Comparison of ENCODE assay signal across 2 cellular contexts in the genomic region with DNA sequence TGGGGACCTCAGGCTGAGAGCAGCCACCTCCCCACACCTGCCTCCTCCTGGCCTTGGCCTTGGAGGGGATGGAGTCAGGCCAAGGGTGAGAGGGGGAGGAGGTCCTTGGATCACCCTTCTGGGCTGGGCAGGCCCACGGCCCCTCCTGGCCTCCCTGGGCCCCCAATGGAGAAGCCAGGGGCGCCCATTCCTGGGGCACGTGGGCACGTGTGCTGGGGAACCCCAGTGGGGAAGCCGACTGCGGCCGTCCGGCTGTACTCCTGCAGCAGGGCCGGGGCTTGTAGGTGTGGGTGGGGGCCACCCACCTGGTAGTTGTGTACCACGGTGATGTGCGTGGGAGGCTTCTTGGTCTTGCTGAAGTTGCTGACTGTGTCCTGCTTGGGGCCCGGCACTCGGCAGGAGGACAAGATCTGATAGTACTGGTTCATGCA.
TF ChIP-seq lines count a peak whose summit lies in the region.

No MANE protein-coding gene starts in this region.

TF ChIP-seq in HEK293, 187 proteins besides CTCF, POLR2A, EP300 and RAD21:
- TF ChIP-seq ZFHX2 (tag by site-specific recombination; conservative IDR thresholded peaks at IDR 0.05) (peak; percentile 95), ZNF239 (tag by site-specific recombination; IDR thresholded peaks at IDR 0.05) (no peak), MZF1 (tag by site-specific recombination; IDR thresholded peaks at IDR 0.05; ENCODE audit: borderline replicate concordance) (no peak), ZNF837 (tag by site-specific recombination; IDR thresholded peaks at IDR 0.05) (no peak), ZBTB1 (tag by site-specific recombination; IDR thresholded peaks at IDR 0.05) (no peak), EGR2 (tag by site-specific recombination; IDR thresholded peaks at IDR 0.05; ENCODE audit: low read depth) (peak; percentile 93), ZNF133 (tag by site-specific recombination; IDR thresholded peaks at IDR 0.05) (no peak), ZNF596 (tag by site-specific recombination; IDR thresholded peaks at IDR 0.05) (no peak), ZXDB (tag by site-specific recombination; IDR thresholded peaks at IDR 0.05) (no peak), GLIS1 (tag by site-specific recombination; IDR thresholded peaks at IDR 0.05) (0 out of 2 replicates have a peak, but pooled peaks have one; percentile 18)
- TF ChIP-seq, protein P1, sequence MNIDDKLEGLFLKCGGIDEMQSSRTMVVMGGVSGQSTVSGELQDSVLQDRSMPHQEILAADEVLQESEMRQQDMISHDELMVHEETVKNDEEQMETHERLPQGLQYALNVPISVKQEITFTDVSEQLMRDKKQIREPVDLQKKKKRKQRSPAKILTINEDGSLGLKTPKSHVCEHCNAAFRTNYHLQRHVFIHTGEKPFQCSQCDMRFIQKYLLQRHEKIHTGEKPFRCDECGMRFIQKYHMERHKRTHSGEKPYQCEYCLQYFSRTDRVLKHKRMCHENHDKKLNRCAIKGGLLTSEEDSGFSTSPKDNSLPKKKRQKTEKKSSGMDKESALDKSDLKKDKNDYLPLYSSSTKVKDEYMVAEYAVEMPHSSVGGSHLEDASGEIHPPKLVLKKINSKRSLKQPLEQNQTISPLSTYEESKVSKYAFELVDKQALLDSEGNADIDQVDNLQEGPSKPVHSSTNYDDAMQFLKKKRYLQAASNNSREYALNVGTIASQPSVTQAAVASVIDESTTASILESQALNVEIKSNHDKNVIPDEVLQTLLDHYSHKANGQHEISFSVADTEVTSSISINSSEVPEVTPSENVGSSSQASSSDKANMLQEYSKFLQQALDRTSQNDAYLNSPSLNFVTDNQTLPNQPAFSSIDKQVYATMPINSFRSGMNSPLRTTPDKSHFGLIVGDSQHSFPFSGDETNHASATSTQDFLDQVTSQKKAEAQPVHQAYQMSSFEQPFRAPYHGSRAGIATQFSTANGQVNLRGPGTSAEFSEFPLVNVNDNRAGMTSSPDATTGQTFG (tag by site-specific recombination; IDR thresholded peaks at IDR 0.05; ENCODE audit: borderline replicate concordance), result no peak
- TF ChIP-seq, protein P2, sequence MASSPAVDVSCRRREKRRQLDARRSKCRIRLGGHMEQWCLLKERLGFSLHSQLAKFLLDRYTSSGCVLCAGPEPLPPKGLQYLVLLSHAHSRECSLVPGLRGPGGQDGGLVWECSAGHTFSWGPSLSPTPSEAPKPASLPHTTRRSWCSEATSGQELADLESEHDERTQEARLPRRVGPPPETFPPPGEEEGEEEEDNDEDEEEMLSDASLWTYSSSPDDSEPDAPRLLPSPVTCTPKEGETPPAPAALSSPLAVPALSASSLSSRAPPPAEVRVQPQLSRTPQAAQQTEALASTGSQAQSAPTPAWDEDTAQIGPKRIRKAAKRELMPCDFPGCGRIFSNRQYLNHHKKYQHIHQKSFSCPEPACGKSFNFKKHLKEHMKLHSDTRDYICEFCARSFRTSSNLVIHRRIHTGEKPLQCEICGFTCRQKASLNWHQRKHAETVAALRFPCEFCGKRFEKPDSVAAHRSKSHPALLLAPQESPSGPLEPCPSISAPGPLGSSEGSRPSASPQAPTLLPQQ (tag by site-specific recombination; IDR thresholded peaks at IDR 0.05), result no peak
- TF ChIP-seq, protein P3, sequence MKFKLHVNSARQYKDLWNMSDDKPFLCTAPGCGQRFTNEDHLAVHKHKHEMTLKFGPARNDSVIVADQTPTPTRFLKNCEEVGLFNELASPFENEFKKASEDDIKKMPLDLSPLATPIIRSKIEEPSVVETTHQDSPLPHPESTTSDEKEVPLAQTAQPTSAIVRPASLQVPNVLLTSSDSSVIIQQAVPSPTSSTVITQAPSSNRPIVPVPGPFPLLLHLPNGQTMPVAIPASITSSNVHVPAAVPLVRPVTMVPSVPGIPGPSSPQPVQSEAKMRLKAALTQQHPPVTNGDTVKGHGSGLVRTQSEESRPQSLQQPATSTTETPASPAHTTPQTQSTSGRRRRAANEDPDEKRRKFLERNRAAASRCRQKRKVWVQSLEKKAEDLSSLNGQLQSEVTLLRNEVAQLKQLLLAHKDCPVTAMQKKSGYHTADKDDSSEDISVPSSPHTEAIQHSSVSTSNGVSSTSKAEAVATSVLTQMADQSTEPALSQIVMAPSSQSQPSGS (tag by site-specific recombination; IDR thresholded peaks at IDR 0.05; ENCODE audit: low read depth), result no peak
TF ChIP-seq in HEK293: peak in this region for 3.

TF ChIP-seq in HepG2, 621 proteins besides CTCF, POLR2A, EP300 and RAD21:
- TF ChIP-seq RBFOX2 (IDR thresholded peaks at IDR 0.05; ENCODE audit: low read depth, low read length) (0 out of 2 replicates have a peak, but pooled peaks have one; percentile 25), IKZF1 (IDR thresholded peaks at IDR 0.05) (no peak)
